In the genomic region with DNA sequence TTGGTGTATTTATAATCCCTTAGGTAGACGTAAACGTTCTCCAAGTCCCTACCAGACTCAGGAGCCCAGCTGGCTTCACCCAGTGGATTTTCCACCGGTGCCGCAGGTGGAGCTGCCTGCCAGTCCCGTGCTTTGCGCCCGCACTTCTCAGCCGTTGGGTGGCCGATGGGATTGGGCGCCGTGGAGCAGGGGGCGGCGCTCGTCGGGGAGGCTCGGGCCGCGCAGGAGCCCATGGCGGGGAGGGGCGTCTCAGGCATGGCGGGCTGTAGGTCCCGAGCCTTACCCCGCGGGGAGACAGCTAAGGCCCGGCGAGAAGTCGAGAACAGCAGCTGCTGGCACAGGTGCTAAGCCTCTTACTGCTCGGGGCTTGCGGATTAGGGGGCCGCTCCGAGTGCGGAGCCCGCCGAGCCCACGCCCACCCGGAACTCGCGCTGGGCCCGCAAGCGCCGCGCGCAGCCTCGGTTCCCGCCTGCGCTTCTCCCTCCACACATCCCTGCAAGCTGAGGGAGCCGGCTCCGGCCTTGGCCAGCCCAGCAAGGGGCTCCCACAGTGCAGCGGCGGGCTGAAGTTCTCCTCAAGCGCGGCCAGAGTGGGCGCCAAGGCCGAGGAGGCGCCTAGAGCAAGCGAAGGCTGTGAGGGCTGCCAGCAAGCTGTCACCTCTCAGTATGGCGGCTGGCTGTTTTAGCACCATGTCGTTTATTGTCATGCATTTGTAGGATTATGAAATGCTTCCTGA, we compare ENCODE assay signal across 7 cellular contexts. TPM values are rescaled to one million over a fixed set of nuclear protein-coding genes. Genes with fewer than 3 reads are reported as not detected.
DNase-seq lines count a peak whose midpoint lies in the region; ATAC-seq and TF ChIP-seq lines count a peak whose summit lies in the region.

No MANE protein-coding gene starts in this region.

- H3K27ac Mint-ChIP-seq in activated T-helper 2 cell treated with anti-CD3 and anti-CD28 coated beads, Interferon-gamma antibody, Interleukin-2, Interleukin-4, amounts not matched to agents 10 μg/mL and 5 μg/mL and 100 μg/mL, durations not matched to agents 14 hours and 24 hours and 36 hours, result peak overlapping the region; percentile 87

- H3K36me3 ChIP-seq in Peyer's patch, result no peaks in the 10 kb centered on the region
- H3K36me3 ChIP-seq in neuron (ENCODE audit: insufficient read depth, low read length), result no peaks in the 10 kb centered on the region
- no peaks in the 10 kb centered on the region for H3K36me3 ChIP-seq in subcutaneous abdominal adipose tissue (ENCODE audit: control insufficient read depth in 5 of 5, insufficient read depth in 5 of 5, low read length in 5 of 5)

- H3K27me3 ChIP-seq in Peyer's patch (peaks cover 0 to 3% of the 10 kb centered on the region in 2 donors), neuron (ENCODE audit: insufficient read depth, low read length) (no peaks in the 10 kb centered on the region), subcutaneous abdominal adipose tissue (ENCODE audit: control insufficient read depth in 5 of 5, insufficient read depth in 4 of 5, low read length in 5 of 5) (no peaks in the 10 kb centered on the region)

- peak overlapping the region in 1 of 5 donors; percentile 9 for H3K9ac ChIP-seq in subcutaneous abdominal adipose tissue (ENCODE audit: low read length in 5 of 5)

- intact Hi-C loops in activated T-helper 2 cell treated with anti-CD3 and anti-CD28 coated beads, Interferon-gamma antibody, Interleukin-2, Interleukin-4, amounts not matched to agents 10 μg/mL and 5 μg/mL and 100 μg/mL, durations not matched to agents 14 hours and 24 hours and 36 hours (cut with micrococcal nuclease), result loop anchor here (1.0 to 10.0 kb wide), 4 partner anchors 18 to 1732 kb away; a partner anchor contains a TSS

- peak in 1 of 2 donors; percentile 29 for TF ChIP-seq POLR2A in Peyer's patch (IDR thresholded peaks at IDR 0.05)

- no peaks in the 10 kb centered on the region for H3K9me3 ChIP-seq in Peyer's patch
- H3K9me3 ChIP-seq in neuron (ENCODE audit: low read length), result peaks cover 3% of the 10 kb centered on the region
- H3K9me3 ChIP-seq in subcutaneous abdominal adipose tissue (ENCODE audit: control insufficient read depth in 5 of 5, low read length in 5 of 5), result peaks cover 0 to 6% (median 2%) of the 10 kb centered on the region in 5 donors

- peak overlapping the region; percentile 96 for H2AFZ ChIP-seq in neuron (ENCODE audit: low read depth, low read length)

- H3K27ac ChIP-seq in Peyer's patch (peak overlapping the region; percentile 86 to 90 (median 88)), subcutaneous abdominal adipose tissue (ENCODE audit: low read depth, low read length) (peak overlapping the region; percentile 46)

- TF ChIP-seq CTCF in Peyer's patch (IDR thresholded peaks at IDR 0.05) (no peak), foreskin fibroblast (IDR thresholded peaks at IDR 0.05; ENCODE audit: low read depth, low read length) (no peak)

- H3K4me1 ChIP-seq in Peyer's patch (peaks cover 0 to 7% (median 1%) of the 10 kb centered on the region in 4 donors), neuron (ENCODE audit: insufficient read depth, low read length) (peaks cover 7% of the 10 kb centered on the region), subcutaneous abdominal adipose tissue (ENCODE audit: control insufficient read depth in 5 of 5, insufficient read depth in 5 of 5, low read length in 5 of 5) (peaks cover 3 to 22% (median 21%) of the 10 kb centered on the region in 5 donors)

- H3K4me1 Mint-ChIP-seq in activated T-helper 2 cell treated with anti-CD3 and anti-CD28 coated beads, Interferon-gamma antibody, Interleukin-2, Interleukin-4, amounts not matched to agents 10 μg/mL and 5 μg/mL and 100 μg/mL, durations not matched to agents 14 hours and 24 hours and 36 hours (ENCODE audit: low read depth), result peaks cover 38% of the 10 kb centered on the region

- H3K4me3 ChIP-seq in Peyer's patch (peak overlapping the region; percentile 63 to 85 (median 74)), foreskin fibroblast (ENCODE audit: low read depth in 1 of 2, low read length in 2 of 2) (peak overlapping the region; percentile 53 to 66), neuron (ENCODE audit: low read length) (peak overlapping the region; percentile 64), subcutaneous abdominal adipose tissue (ENCODE audit: low read depth in 1 of 5, low read length in 5 of 5) (peak overlapping the region; percentile 55 to 81 (median 78))

- peak; percentile 82 for DNase-seq in HK-2 (ENCODE audit: unreplicated experiment)
- peak; percentile 67 to 85 (median 85) for DNase-seq in Peyer's patch
- peak; percentile 78 for DNase-seq in activated T-helper 2 cell treated with anti-CD3 and anti-CD28 coated beads, Interferon-gamma antibody, Interleukin-2, Interleukin-4, amounts not matched to agents 10 μg/mL and 5 μg/mL and 100 μg/mL, durations not matched to agents 14 hours and 24 hours and 36 hours (ENCODE audit: low spot score)
- DNase-seq in foreskin fibroblast, result peak; percentile 23 to 67

- peaks cover 6% of the 10 kb centered on the region for H3K9me3 Mint-ChIP-seq in activated T-helper 2 cell treated with anti-CD3 and anti-CD28 coated beads, Interferon-gamma antibody, Interleukin-2, Interleukin-4, amounts not matched to agents 10 μg/mL and 5 μg/mL and 100 μg/mL, durations not matched to agents 14 hours and 24 hours and 36 hours

- ATAC-seq in GM18520 (IDR thresholded peaks at IDR 0.05; ENCODE audit: unreplicated experiment), result peak; percentile 34

- peaks cover 2% of the 10 kb centered on the region for H3K27me3 Mint-ChIP-seq in activated T-helper 2 cell treated with anti-CD3 and anti-CD28 coated beads, Interferon-gamma antibody, Interleukin-2, Interleukin-4, amounts not matched to agents 10 μg/mL and 5 μg/mL and 100 μg/mL, durations not matched to agents 14 hours and 24 hours and 36 hours (ENCODE audit: low read depth)

- H3K4me3 Mint-ChIP-seq in activated T-helper 2 cell treated with anti-CD3 and anti-CD28 coated beads, Interferon-gamma antibody, Interleukin-2, Interleukin-4, amounts not matched to agents 10 μg/mL and 5 μg/mL and 100 μg/mL, durations not matched to agents 14 hours and 24 hours and 36 hours (ENCODE audit: low read depth), result peak overlapping the region; percentile 79

- peaks cover 3% of the 10 kb centered on the region for H3K36me3 Mint-ChIP-seq in activated T-helper 2 cell treated with anti-CD3 and anti-CD28 coated beads, Interferon-gamma antibody, Interleukin-2, Interleukin-4, amounts not matched to agents 10 μg/mL and 5 μg/mL and 100 μg/mL, durations not matched to agents 14 hours and 24 hours and 36 hours (ENCODE audit: low read depth)

RNA-seq across cellular contexts. Expression of gene TRIM27, which starts 57.3 kb away (rescaled TPM):
- 10 to 100 TPM; 52.2 to 71.4 (median 64.2) TPM for total RNA-seq in Peyer's patch
- total RNA-seq in activated T-helper 2 cell treated with anti-CD3 and anti-CD28 coated beads, Interferon-gamma antibody, Interleukin-2, Interleukin-4, amounts not matched to agents 10 μg/mL and 5 μg/mL and 100 μg/mL, durations not matched to agents 14 hours and 24 hours and 36 hours, result 64.4 and 69.6 TPM in 2 replicates

Comparison
In these comparisons a context has a peak if more than half of its experiments do, and no peak if none do; other contexts are left out.
1. Peak in every context shown above with its lines: DNase-seq, ATAC-seq, H3K4me3 ChIP-seq and H3K27ac ChIP-seq.